In the genomic region with DNA sequence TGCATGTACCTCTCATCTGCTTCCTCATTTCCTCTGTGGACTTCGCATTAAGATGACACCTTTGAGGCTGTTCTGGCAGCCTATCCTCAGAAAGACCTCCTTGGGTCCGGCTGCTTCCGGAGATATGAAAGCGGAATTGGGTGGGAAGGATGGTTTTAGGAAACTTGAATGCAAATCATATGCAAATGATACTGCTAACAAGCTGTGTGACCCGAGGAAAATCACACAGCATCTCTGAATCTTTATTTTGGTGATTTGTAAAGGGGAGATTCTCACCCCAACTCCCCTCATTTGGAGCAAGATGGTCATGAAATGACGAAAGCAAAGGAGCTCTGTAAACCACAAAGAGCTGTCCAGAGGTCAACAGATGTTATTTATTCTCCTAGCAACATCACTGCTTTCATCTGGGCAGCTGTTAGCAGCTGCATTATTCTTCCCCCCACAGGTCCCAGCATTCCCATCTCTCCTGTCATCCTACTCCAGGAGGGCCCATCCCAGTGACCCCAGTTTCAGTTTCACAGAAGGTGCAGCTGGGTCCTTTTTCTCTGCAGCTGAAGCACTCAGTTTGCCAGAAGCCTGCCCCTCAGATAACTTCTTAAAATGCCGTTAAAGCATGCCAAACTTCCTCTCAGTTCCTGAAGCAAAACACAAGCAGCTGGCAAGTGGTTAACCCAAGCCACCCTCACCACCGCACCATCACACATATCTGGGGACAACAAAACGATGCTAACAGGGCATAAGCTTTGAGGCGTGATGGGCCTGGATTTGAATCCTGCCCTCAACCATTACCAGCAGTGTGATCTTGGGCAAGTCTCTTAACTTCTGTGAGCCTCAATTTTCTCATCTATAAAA, we compare ENCODE assay signal across 13 cellular contexts.
DNase-seq lines count a peak whose midpoint lies in the region; ATAC-seq and TF ChIP-seq lines count a peak whose summit lies in the region.
"Had no signal": no experiment of that assay in that cellular context is flagged by ENCODE, and none has a peak within 500 bp of the region (broad histone marks: within the 10 kb centered on the region; RNA-seq: fewer than 3 reads in every experiment).

No MANE protein-coding gene starts in this region.

- H3K9me3 Mint-ChIP-seq in activated B cell treated with CpG ODN at 0.5 μM for 24 hours, result no peaks in the 10 kb centered on the region
- no peaks in the 10 kb centered on the region for H3K9me3 Mint-ChIP-seq in activated naive CD8-positive, alpha-beta T cell treated with anti-CD3 and anti-CD28 coated beads, Interleukin-2, amount 50 U/mL, for 24 hours
- H3K9me3 Mint-ChIP-seq: type B pancreatic cell had no signal

- H3K27me3 Mint-ChIP-seq in activated B cell treated with CpG ODN at 0.5 μM for 24 hours, result peaks cover 4% of the 10 kb centered on the region
- H3K27me3 Mint-ChIP-seq in activated naive CD8-positive, alpha-beta T cell treated with anti-CD3 and anti-CD28 coated beads, Interleukin-2, amount 50 U/mL, for 24 hours, result peaks cover 15% of the 10 kb centered on the region
- H3K27me3 Mint-ChIP-seq: type B pancreatic cell had no signal

- intact Hi-C loops in activated B cell treated with CpG ODN at 0.5 μM for 24 hours (cut with micrococcal nuclease), result no loop called here

- POLR2A ChIA-PET in activated B cell treated with CpG ODN at 0.5 μM for 24 hours (lab: Charles Lee), result interaction anchor here (0.5 to 0.6 kb wide), 2 partner anchors 50 to 286 kb away, joined by 3 to 7 read pairs; no protein-coding TSS in a partner anchor

- no peaks in the 10 kb centered on the region for H3K36me3 Mint-ChIP-seq in activated B cell treated with CpG ODN at 0.5 μM for 24 hours (ENCODE audit: low read depth)
- no peaks in the 10 kb centered on the region for H3K36me3 Mint-ChIP-seq in activated naive CD8-positive, alpha-beta T cell treated with anti-CD3 and anti-CD28 coated beads, Interleukin-2, amount 50 U/mL, for 24 hours (ENCODE audit: low read depth)
- H3K36me3 Mint-ChIP-seq: type B pancreatic cell had no signal

- H3K4me3 Mint-ChIP-seq in activated B cell treated with CpG ODN at 0.5 μM for 24 hours, result no peak overlapping the region
- H3K4me3 Mint-ChIP-seq in activated naive CD8-positive, alpha-beta T cell treated with anti-CD3 and anti-CD28 coated beads, Interleukin-2, amount 50 U/mL, for 24 hours, result no peak overlapping the region
- H3K4me3 Mint-ChIP-seq: type B pancreatic cell had no signal

- H3K27ac Mint-ChIP-seq in activated B cell treated with CpG ODN at 0.5 μM for 24 hours, result peak overlapping the region; percentile 5
- H3K27ac Mint-ChIP-seq in activated naive CD8-positive, alpha-beta T cell treated with anti-CD3 and anti-CD28 coated beads, Interleukin-2, amount 50 U/mL, for 24 hours, result no peak overlapping the region
- H3K27ac Mint-ChIP-seq: type B pancreatic cell had no signal

- CTCF ChIA-PET in activated B cell treated with CpG ODN at 0.5 μM for 24 hours (lab: Charles Lee), result interaction anchor here (1.3 kb wide), 1 partner anchor 25 kb away, joined by 4 read pairs; no protein-coding TSS in a partner anchor

- DNase-seq in activated B cell treated with CpG ODN at 0.5 μM for 24 hours (no peak), myocyte (ENCODE audit: low read depth) (peak; percentile 53), substantia nigra (lab: John Stamatoyannopoulos, UW) (no peak), NCI-H345 (lab: John Stamatoyannopoulos, UW) (no peak)
- no peak for DNase-seq in activated naive CD8-positive, alpha-beta T cell treated with anti-CD3 and anti-CD28 coated beads, Interleukin-2, amount 50 U/mL, for 24 hours
- DNase-seq: kidney glomerular epithelial cell, NCI-H526 had no signal

- H3K27ac ChIP-seq in substantia nigra (ENCODE audit: low read depth, low read length, poor library complexity, severe bottlenecking), result no peak overlapping the region
- H3K27ac ChIP-seq: ascending aorta, esophagus muscularis mucosa had no signal

- no peak for TF ChIP-seq CTCF in activated B cell treated with CpG ODN at 0.5 μM for 24 hours (IDR thresholded peaks at IDR 0.05)

- H3K4me1 Mint-ChIP-seq in activated B cell treated with CpG ODN at 0.5 μM for 24 hours, result peaks cover 14% of the 10 kb centered on the region
- H3K4me1 Mint-ChIP-seq in activated naive CD8-positive, alpha-beta T cell treated with anti-CD3 and anti-CD28 coated beads, Interleukin-2, amount 50 U/mL, for 24 hours, result peaks cover 7% of the 10 kb centered on the region

- ATAC-seq in GM18868 (IDR thresholded peaks at IDR 0.05; ENCODE audit: unreplicated experiment), result peak; percentile 48
- ATAC-seq in HG02973 (IDR thresholded peaks at IDR 0.05; ENCODE audit: unreplicated experiment), result peak; percentile 73
- ATAC-seq in activated B cell treated with CpG ODN at 0.5 μM for 24 hours (ENCODE audit: low read depth), result peak; percentile 31
- ATAC-seq in activated naive CD8-positive, alpha-beta T cell treated with anti-CD3 and anti-CD28 coated beads, Interleukin-2, amount 50 U/mL, for 24 hours, result no peak
- no peak for ATAC-seq in GM21526 (IDR thresholded peaks at IDR 0.05; ENCODE audit: low FRiP score, unreplicated experiment)

Comparison
In these comparisons a context has a peak if more than half of its experiments do, and no peak if none do; other contexts are left out.
1. ATAC-seq: peak in GM18868 (single experiment), HG02973 (single experiment) and activated B cell treated with CpG ODN at 0.5 μM for 24 hours (single experiment); none in activated naive CD8-positive, alpha-beta T cell treated with anti-CD3 and anti-CD28 coated beads, Interleukin-2, amount 50 U/mL, for 24 hours (single experiment) and GM21526 (single experiment).